Comparison of ENCODE assay signal across 9 cellular contexts in the genomic region with DNA sequence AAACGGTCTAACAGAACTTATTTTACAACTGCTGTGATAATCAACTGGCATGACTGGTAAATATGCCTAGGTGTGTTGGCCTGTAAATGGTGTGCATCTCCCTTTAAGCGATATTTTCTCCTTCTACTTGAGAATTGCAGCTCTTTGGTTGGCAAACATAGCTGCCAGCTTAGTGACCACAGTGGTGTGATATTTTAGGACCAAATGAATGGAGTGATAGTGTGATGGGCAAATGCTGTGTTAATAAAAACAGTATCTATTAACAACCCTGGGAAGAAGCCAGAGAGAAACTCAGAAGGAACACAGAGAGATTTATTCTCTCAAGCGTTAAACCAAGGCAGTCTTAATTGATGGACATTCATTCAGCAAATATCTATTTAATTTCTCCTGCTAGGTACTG.
"Had no signal": no experiment of that assay in that cellular context is flagged by ENCODE, and none has a peak within 500 bp of the region (broad histone marks: within the 10 kb centered on the region; RNA-seq: fewer than 3 reads in every experiment).

No MANE protein-coding gene starts in this region.

- H3K4me3 Mint-ChIP-seq: GM23338, H9, HFFc6 had no signal

- H3K9ac ChIP-seq: GM23248 had no signal

- H3K9me3 Mint-ChIP-seq: GM23338, H9 had no signal

- H3K27ac Mint-ChIP-seq: HFFc6 had no signal

- H3K36me3 ChIP-seq: HAP-1 had no signal

- H3K27ac ChIP-seq: GM23248 had no signal

- H3K4me3 ChIP-seq: GM23248, GM23338, HAP-1 had no signal

- H3K4me1 ChIP-seq: HAP-1 had no signal

- ATAC-seq: GM23338, HCT116 had no signal

- H3K9me3 ChIP-seq: HAP-1 had no signal

- DNase-seq: GM23248, GOT3, H7, H9, HCEC 1CT, HFFc6 had no signal
